ENCODE assay signal across 37 cellular contexts in genomic region chr13:74174810-74175209, GRCh38.
"Had no signal": no experiment of that assay in that cellular context is flagged by ENCODE, and none has a peak within 500 bp of the region (broad histone marks: within the 10 kb centered on the region; RNA-seq: fewer than 3 reads in every experiment).

No MANE protein-coding gene starts in this region.

- H3K4me3 ChIP-seq: cardiac muscle cell, MG63 had no signal

- H3K27ac Mint-ChIP-seq: activated B cell treated with CpG ODN at 0.5 μM for 24 hours; activated CD4-positive, alpha-beta memory T cell treated with anti-CD3 and anti-CD28 coated beads, Interleukin-2, amount 10 ng/mL, durations not matched to agents 7 days and 5 days; activated CD8-positive, alpha-beta memory T cell treated with anti-CD3 and anti-CD28 coated beads, Interleukin-2, amount 10 ng/mL, durations not matched to agents 7 days and 5 days; activated naive CD8-positive, alpha-beta T cell treated with anti-CD3 and anti-CD28 coated beads for 36 hours; activated T-helper 17 cell treated with anti-CD3 and anti-CD28 coated beads, Interleukin-2, amount 50 U/mL, for 72 hours; IgD-negative memory B cell had no signal

- H3K27me3 Mint-ChIP-seq: activated naive CD8-positive, alpha-beta T cell treated with anti-CD3 and anti-CD28 coated beads for 36 hours; activated T-helper 17 cell treated with anti-CD3 and anti-CD28 coated beads, Interleukin-2, amount 50 U/mL, for 72 hours had no signal

- H3K36me3 Mint-ChIP-seq: activated CD8-positive, alpha-beta memory T cell treated with anti-CD3 and anti-CD28 coated beads, Interleukin-2, amount 10 ng/mL, durations not matched to agents 7 days and 5 days; activated naive CD8-positive, alpha-beta T cell treated with anti-CD3 and anti-CD28 coated beads for 36 hours; IgD-negative memory B cell had no signal

- H3K27me3 ChIP-seq: brain microvascular endothelial cell, cardiac muscle cell, MG63 had no signal

- H3K4me1 Mint-ChIP-seq: activated B cell treated with CpG ODN at 0.5 μM for 24 hours; activated CD4-positive, alpha-beta memory T cell treated with anti-CD3 and anti-CD28 coated beads, Interleukin-2, amount 10 ng/mL, durations not matched to agents 7 days and 5 days; activated T-helper 17 cell treated with anti-CD3 and anti-CD28 coated beads, Interleukin-2, amount 50 U/mL, for 72 hours; IgD-negative memory B cell had no signal

- ATAC-seq: activated CD8-positive, alpha-beta memory T cell treated with anti-CD3 and anti-CD28 coated beads, Interleukin-2, amount 10 ng/mL, durations not matched to agents 7 days and 5 days; activated T-helper 17 cell treated with anti-CD3 and anti-CD28 coated beads, Interleukin-2, amount 50 U/mL, for 72 hours; Right ventricle myocardium inferior had no signal

- H3K36me3 ChIP-seq: brain microvascular endothelial cell, cardiac muscle cell, MG63 had no signal

- H3K27ac ChIP-seq: brain microvascular endothelial cell, cardiac muscle cell, RWPE1, VCaP had no signal

- H3K9me3 Mint-ChIP-seq: activated B cell treated with CpG ODN at 0.5 μM for 24 hours; activated naive CD8-positive, alpha-beta T cell treated with anti-CD3 and anti-CD28 coated beads for 36 hours; activated T-helper 17 cell treated with anti-CD3 and anti-CD28 coated beads, Interleukin-2, amount 50 U/mL, for 72 hours; IgD-negative memory B cell had no signal

- DNase-seq: activated B cell treated with CpG ODN at 0.5 μM for 24 hours; activated CD4-positive, alpha-beta memory T cell treated with anti-CD3 and anti-CD28 coated beads, Interleukin-2, amount 10 ng/mL, durations not matched to agents 7 days and 5 days; activated CD4-positive, alpha-beta T cell treated with anti-CD3 and anti-CD28 coated beads for 1 hour; activated CD4-positive, alpha-beta T cell treated with anti-CD3 and anti-CD28 coated beads for 48 hours; activated CD8-positive, alpha-beta memory T cell treated with anti-CD3 and anti-CD28 coated beads for 24 hours; activated CD8-positive, alpha-beta memory T cell treated with anti-CD3 and anti-CD28 coated beads, Interleukin-2, amount 10 ng/mL, durations not matched to agents 7 days and 5 days; activated CD8-positive, alpha-beta memory T cell treated with anti-CD3 and anti-CD28 coated beads, Interleukin-2, amount 50 U/mL, for 48 hours; activated effector memory CD4-positive, alpha-beta T cell treated with anti-CD3 and anti-CD28 coated beads, Interleukin-2, amount 50 U/mL, for 16 hours; activated naive CD4-positive, alpha-beta T cell; activated naive CD4-positive, alpha-beta T cell treated with anti-CD3 and anti-CD28 coated beads, Interleukin-2, amount 50 U/mL, for 16 hours; activated naive CD8-positive, alpha-beta T cell treated with anti-CD3 and anti-CD28 coated beads for 36 hours; activated T-cell treated with anti-CD3 and anti-CD28 coated beads, Interleukin-2, amount 50 U/mL, for 48 hours; amniotic stem cell; aorta; brain microvascular endothelial cell; Kasumi-1; KG1; MG63; NCI-H1048; NCI-H1105 treated with DMSO at 0.1 percent for 48 hours; NCI-H1436; NCI-H1694; NCI-H1930; NCI-H2081 treated with DMSO at 0.1 percent for 48 hours; NCI-H226; NCI-H446 treated with DMSO at 0.1 percent for 48 hours; NCI-H524; NCI-H69; SW 1271; T-helper 1 cell; T-helper 9 cell had no signal

- H3K9me3 ChIP-seq: MG63 had no signal

- H3K4me3 Mint-ChIP-seq: activated B cell treated with CpG ODN at 0.5 μM for 24 hours; activated CD4-positive, alpha-beta memory T cell treated with anti-CD3 and anti-CD28 coated beads, Interleukin-2, amount 10 ng/mL, durations not matched to agents 7 days and 5 days; activated CD8-positive, alpha-beta memory T cell treated with anti-CD3 and anti-CD28 coated beads, Interleukin-2, amount 10 ng/mL, durations not matched to agents 7 days and 5 days; activated naive CD8-positive, alpha-beta T cell treated with anti-CD3 and anti-CD28 coated beads for 36 hours; activated T-helper 17 cell treated with anti-CD3 and anti-CD28 coated beads, Interleukin-2, amount 50 U/mL, for 72 hours; IgD-negative memory B cell had no signal
